ENCODE assay signal across 16 cellular contexts in genomic region chr21:31985398-31985797, GRCh38.
DNase-seq lines count a peak whose midpoint lies in the region; ATAC-seq, FAIRE-seq and TF ChIP-seq lines count a peak whose summit lies in the region.
"Had no signal": no experiment of that assay in that cellular context is flagged by ENCODE, and none has a peak within 500 bp of the region (broad histone marks: within the 10 kb centered on the region; RNA-seq: fewer than 3 reads in every experiment).

No MANE protein-coding gene starts in this region.

- peaks cover 8 to 24% of the 10 kb centered on the region in 2 donors for H3K27me3 Mint-ChIP-seq in natural killer cell treated with Interleukin-12 subunit alpha and Interleukin-12 subunit beta and Interleukin-15 and Interleukin-18, amount 100 ng/mL, for 72 hours
- peaks cover 0 to 8% of the 10 kb centered on the region in 2 donors for H3K27me3 Mint-ChIP-seq in natural killer cell (ENCODE audit: low read depth in 2 of 2)
- no peaks in the 10 kb centered on the region for H3K27me3 Mint-ChIP-seq in WTC11 (ENCODE audit: low read depth)
- no peaks in the 10 kb centered on the region for H3K27me3 Mint-ChIP-seq in nephron progenitor cell (ENCODE audit: low read depth, poor library complexity)

- H3K9me3 Mint-ChIP-seq in natural killer cell treated with Interleukin-12 subunit alpha and Interleukin-12 subunit beta and Interleukin-15 and Interleukin-18, amount 100 ng/mL, for 72 hours: no peaks in the 10 kb centered on the region
- H3K9me3 Mint-ChIP-seq in natural killer cell: no peaks in the 10 kb centered on the region
- H3K9me3 Mint-ChIP-seq in WTC11: no peaks in the 10 kb centered on the region
- H3K9me3 Mint-ChIP-seq in nephron progenitor cell: peaks cover 12% of the 10 kb centered on the region

- H3K4me1 Mint-ChIP-seq in natural killer cell treated with Interleukin-12 subunit alpha and Interleukin-12 subunit beta and Interleukin-15 and Interleukin-18, amount 100 ng/mL, for 72 hours (ENCODE audit: low read depth in 2 of 2): no peaks in the 10 kb centered on the region
- no peaks in the 10 kb centered on the region for H3K4me1 Mint-ChIP-seq in natural killer cell
- no peaks in the 10 kb centered on the region for H3K4me1 Mint-ChIP-seq in WTC11
- H3K4me1 Mint-ChIP-seq in nephron progenitor cell: peaks cover 50% of the 10 kb centered on the region

- peak; percentile 20 to 47 for ATAC-seq in natural killer cell treated with Interleukin-12 subunit alpha and Interleukin-12 subunit beta and Interleukin-15 and Interleukin-18, amount 100 ng/mL, for 72 hours
- ATAC-seq in natural killer cell: no peak
- ATAC-seq in WTC11: no peak
- no peak for ATAC-seq in HG02759 (IDR thresholded peaks at IDR 0.05; ENCODE audit: unreplicated experiment)
- ATAC-seq: HCT116 had no signal

- DNase-seq in natural killer cell treated with Interleukin-12 subunit alpha and Interleukin-12 subunit beta and Interleukin-15 and Interleukin-18, amount 100 ng/mL, for 72 hours (ENCODE audit: low spot score): no peak
- DNase-seq in natural killer cell: no peak
- peak; percentile 19 for DNase-seq in WTC11 (ENCODE audit: low spot score)
- DNase-seq in nephron progenitor cell: no peak
- DNase-seq in urothelium cell line (ENCODE audit: low spot score): no peak
- no peak for DNase-seq in LoVo (ENCODE audit: low spot score)
- no peak for DNase-seq in ovary
- DNase-seq: 8988T; CD4-positive, CD25-positive, alpha-beta regulatory T cell; DMS53; GF-D8; GM23248 had no signal

- no peaks in the 10 kb centered on the region for H3K9me3 ChIP-seq in ovary

- H3K27ac Mint-ChIP-seq in natural killer cell treated with Interleukin-12 subunit alpha and Interleukin-12 subunit beta and Interleukin-15 and Interleukin-18, amount 100 ng/mL, for 72 hours: no peak overlapping the region
- H3K27ac Mint-ChIP-seq in natural killer cell (no peak overlapping the region), WTC11 (no peak overlapping the region), nephron progenitor cell (peak overlapping the region; percentile 36)
- H3K27ac Mint-ChIP-seq: CD4-positive, CD25-positive, alpha-beta regulatory T cell had no signal

- CTCF ChIA-PET in WTC11 (lab: Charles Lee): no interaction called here

- POLR2A ChIA-PET in WTC11 (lab: Charles Lee): no interaction called here

- no peaks in the 10 kb centered on the region for H3K27me3 ChIP-seq in ovary
- H3K27me3 ChIP-seq: BLaER1 treated with 17β-estradiol and CSF1 and Interleukin-3, amounts not matched to agents 10 nM and 100 nM had no signal

- intact Hi-C loops in natural killer cell (cut with micrococcal nuclease) (no loop called here), ovary (cut with DNase I) (no loop called here)

- no peaks in the 10 kb centered on the region for H3K4me1 ChIP-seq in ovary (ENCODE audit: insufficient read depth)

- H3K4me3 Mint-ChIP-seq in natural killer cell treated with Interleukin-12 subunit alpha and Interleukin-12 subunit beta and Interleukin-15 and Interleukin-18, amount 100 ng/mL, for 72 hours: no peak overlapping the region
- no peak overlapping the region for H3K4me3 Mint-ChIP-seq in natural killer cell
- no peak overlapping the region for H3K4me3 Mint-ChIP-seq in WTC11
- H3K4me3 Mint-ChIP-seq in nephron progenitor cell: no peak overlapping the region
- H3K4me3 Mint-ChIP-seq: CD4-positive, CD25-positive, alpha-beta regulatory T cell had no signal

- H3K4me3 ChIP-seq in ovary: no peak overlapping the region
- H3K4me3 ChIP-seq: BLaER1 treated with 17β-estradiol and CSF1 and Interleukin-3, amounts not matched to agents 10 nM and 100 nM; GM23248 had no signal

- FAIRE-seq in urothelium cell line (lab: Jason Lieb, UNC): peak; percentile 55
- FAIRE-seq: GM19239 had no signal

- no peak for TF ChIP-seq POLR2A in ovary (IDR thresholded peaks at IDR 0.05)

- TF ChIP-seq CTCF in natural killer cell (IDR thresholded peaks at IDR 0.05) (no peak), WTC11 (IDR thresholded peaks at IDR 0.05) (no peak), nephron progenitor cell (IDR thresholded peaks at IDR 0.05) (no peak), ovary (IDR thresholded peaks at IDR 0.05) (no peak)

- H3K36me3 ChIP-seq in ovary: no peaks in the 10 kb centered on the region

- H3K36me3 Mint-ChIP-seq in natural killer cell treated with Interleukin-12 subunit alpha and Interleukin-12 subunit beta and Interleukin-15 and Interleukin-18, amount 100 ng/mL, for 72 hours: no peaks in the 10 kb centered on the region
- H3K36me3 Mint-ChIP-seq in natural killer cell (no peaks in the 10 kb centered on the region), WTC11 (no peaks in the 10 kb centered on the region), nephron progenitor cell (ENCODE audit: low read depth) (peaks cover 69% of the 10 kb centered on the region)
- H3K36me3 Mint-ChIP-seq: CD4-positive, CD25-positive, alpha-beta regulatory T cell had no signal

- WGBS in ovary, 3 donors: 84 to 87% (median 85%) methylated on average over 7 of the region's 7 CpGs

- no peak for TF ChIP-seq EP300 in ovary (IDR thresholded peaks at IDR 0.05)

- no peak overlapping the region for H3K27ac ChIP-seq in ovary
- H3K27ac ChIP-seq: BLaER1 treated with 17β-estradiol and CSF1 and Interleukin-3, amounts not matched to agents 10 nM and 100 nM; GM23248 had no signal

TF ChIP-seq in WTC11, 78 proteins besides CTCF, POLR2A, EP300 and RAD21:
- TF ChIP-seq E2F5 (CRISPR knock-in tag; IDR thresholded peaks at IDR 0.05): no peak
- TF ChIP-seq CBFB (CRISPR knock-in tag; IDR thresholded peaks at IDR 0.05; ENCODE audit: low read depth): no peak
- no peak for TF ChIP-seq KAT7 (CRISPR knock-in tag; IDR thresholded peaks at IDR 0.05; ENCODE audit: borderline replicate concordance)

Comparison
In these comparisons a context has a peak if more than half of its experiments do, and no peak if none do; other contexts are left out.
1. ATAC-seq: peak in natural killer cell treated with Interleukin-12 subunit alpha and Interleukin-12 subunit beta and Interleukin-15 and Interleukin-18, amount 100 ng/mL, for 72 hours (2 of 2); none in natural killer cell (0 of 3), WTC11 (single experiment) and HG02759 (single experiment).